Comparison of ENCODE assay signal across 1 cellular context in the genomic region with DNA sequence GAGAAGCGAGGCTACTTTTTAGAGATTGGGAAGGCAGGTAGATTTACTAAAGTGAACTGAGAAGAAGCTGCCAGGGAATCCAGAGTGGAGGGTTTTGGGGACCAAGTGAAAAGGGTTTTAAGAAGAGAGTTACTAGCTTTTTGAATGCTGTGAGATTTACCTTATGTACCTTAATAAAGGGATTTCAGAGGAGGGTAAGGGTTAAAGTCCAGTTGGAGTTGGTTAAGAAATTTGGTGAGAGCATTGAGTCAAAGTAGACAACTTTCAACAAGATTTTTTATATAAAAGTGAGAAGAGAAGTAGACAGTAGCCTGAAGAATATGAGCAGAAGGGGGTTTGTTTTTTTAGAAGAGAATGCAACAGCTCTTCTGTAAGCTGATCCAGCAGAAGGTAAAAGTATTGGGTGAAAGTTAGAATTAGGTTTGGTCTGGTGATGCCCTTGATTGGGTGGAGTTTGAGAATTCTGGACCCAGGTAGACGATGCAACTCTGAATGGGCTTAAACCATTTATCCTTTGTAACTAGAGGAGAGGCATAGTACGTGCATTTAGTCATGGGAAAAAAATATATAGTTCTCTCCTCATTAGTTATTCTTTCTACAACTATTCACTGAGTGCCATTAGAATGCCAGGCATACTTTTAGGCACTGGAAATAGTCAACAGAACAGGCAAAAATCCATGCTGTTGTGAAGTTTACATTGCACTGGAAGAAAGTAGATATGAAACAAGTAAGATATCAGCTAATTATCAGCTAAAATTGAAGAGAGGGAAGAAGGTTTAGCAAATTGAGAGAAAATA.
TF ChIP-seq lines count a peak whose summit lies in the region.

No MANE protein-coding gene starts in this region.

TF ChIP-seq in A549, 52 proteins besides CTCF, POLR2A, EP300 and RAD21 (continued from another document):
- TF ChIP-seq, protein P1, sequence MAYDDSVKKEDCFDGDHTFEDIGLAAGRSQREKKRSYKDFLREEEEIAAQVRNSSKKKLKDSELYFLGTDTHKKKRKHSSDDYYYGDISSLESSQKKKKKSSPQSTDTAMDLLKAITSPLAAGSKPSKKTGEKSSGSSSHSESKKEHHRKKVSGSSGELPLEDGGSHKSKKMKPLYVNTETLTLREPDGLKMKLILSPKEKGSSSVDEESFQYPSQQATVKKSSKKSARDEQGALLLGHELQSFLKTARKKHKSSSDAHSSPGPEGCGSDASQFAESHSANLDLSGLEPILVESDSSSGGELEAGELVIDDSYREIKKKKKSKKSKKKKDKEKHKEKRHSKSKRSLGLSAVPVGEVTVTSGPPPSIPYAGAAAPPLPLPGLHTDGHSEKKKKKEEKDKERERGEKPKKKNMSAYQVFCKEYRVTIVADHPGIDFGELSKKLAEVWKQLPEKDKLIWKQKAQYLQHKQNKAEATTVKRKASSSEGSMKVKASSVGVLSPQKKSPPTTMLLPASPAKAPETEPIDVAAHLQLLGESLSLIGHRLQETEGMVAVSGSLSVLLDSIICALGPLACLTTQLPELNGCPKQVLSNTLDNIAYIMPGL (CRISPR knock-in tag; IDR thresholded peaks at IDR 0.05; ENCODE audit: borderline replicate concordance) = no peak
- no peak for TF ChIP-seq EHF (CRISPR knock-in tag; IDR thresholded peaks at IDR 0.05)
- TF ChIP-seq BHLHE40 (IDR thresholded peaks at IDR 0.05; ENCODE audit: low read depth, low read length) = no peak
- TF ChIP-seq, protein P2, sequence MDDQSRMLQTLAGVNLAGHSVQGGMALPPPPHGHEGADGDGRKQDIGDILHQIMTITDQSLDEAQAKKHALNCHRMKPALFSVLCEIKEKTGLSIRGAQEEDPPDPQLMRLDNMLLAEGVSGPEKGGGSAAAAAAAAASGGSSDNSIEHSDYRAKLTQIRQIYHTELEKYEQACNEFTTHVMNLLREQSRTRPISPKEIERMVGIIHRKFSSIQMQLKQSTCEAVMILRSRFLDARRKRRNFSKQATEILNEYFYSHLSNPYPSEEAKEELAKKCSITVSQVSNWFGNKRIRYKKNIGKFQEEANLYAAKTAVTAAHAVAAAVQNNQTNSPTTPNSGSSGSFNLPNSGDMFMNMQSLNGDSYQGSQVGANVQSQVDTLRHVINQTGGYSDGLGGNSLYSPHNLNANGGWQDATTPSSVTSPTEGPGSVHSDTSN (IDR thresholded peaks at IDR 0.05) = no peak
- TF ChIP-seq KDM1A (IDR thresholded peaks at IDR 0.05; ENCODE audit: low read depth) = no peak
- TF ChIP-seq, protein P3, sequence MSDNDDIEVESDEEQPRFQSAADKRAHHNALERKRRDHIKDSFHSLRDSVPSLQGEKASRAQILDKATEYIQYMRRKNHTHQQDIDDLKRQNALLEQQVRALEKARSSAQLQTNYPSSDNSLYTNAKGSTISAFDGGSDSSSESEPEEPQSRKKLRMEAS (IDR thresholded peaks at IDR 0.05) = no peak
- no peak for TF ChIP-seq MYC (IDR thresholded peaks at IDR 0.05; ENCODE audit: borderline replicate concordance, low read length)
- TF ChIP-seq EHMT2 (IDR thresholded peaks at IDR 0.05; ENCODE audit: low read depth) = no peak
- no peak for TF ChIP-seq SMC3 (IDR thresholded peaks at IDR 0.05)
TF ChIP-seq in A549: peak in this region for 0.
